In the genomic region with DNA sequence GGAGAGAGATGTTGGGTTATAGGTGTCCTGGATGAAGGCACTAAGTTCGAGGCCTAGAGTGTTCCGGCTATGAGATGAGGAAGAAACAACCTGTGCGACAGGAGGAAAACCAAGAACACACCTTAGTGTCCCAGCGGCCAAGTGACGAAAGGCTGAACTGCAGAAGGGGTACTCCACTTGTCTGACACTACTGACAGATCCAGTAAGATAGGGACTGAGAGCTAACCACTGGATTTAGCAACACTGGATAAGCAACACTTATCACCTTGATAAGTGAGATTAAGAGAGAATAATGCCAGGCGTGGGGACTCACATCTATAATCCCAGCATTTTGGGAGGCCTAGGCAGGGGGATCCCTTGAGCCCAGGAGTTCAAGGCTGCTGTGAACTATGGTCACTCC, we compare ENCODE assay signal across 22 cellular contexts.
"Had no signal": no experiment of that assay in that cellular context is flagged by ENCODE, and none has a peak within 500 bp of the region (broad histone marks: within the 10 kb centered on the region; RNA-seq: fewer than 3 reads in every experiment).

No MANE protein-coding gene starts in this region.

- DNase-seq: activated CD4-positive, alpha-beta T cell treated with anti-CD3 and anti-CD28 coated beads for 36 hours; activated CD4-positive, CD25-positive, alpha-beta regulatory T cell; activated naive CD4-positive, alpha-beta T cell; activated T-cell treated with anti-CD3 and anti-CD28 coated beads for 4 hours; activated T-cell treated with anti-CD3 and anti-CD28 coated beads, Interleukin-2, amount 50 U/mL, for 72 hours; central memory CD4-positive, alpha-beta T cell; dermis blood vessel endothelial cell; effector CD4-positive, alpha-beta T cell; esophagus squamous epithelium; left lung; lower lobe of right lung; mesenchymal stem cell; ovary; stimulated activated CD4-positive, alpha-beta T cell treated with anti-CD3 and anti-CD28 coated beads, Interleukin-15, amount 100 ng/mL, for 24 hours; stimulated activated CD4-positive, alpha-beta T cell treated with anti-CD3 and anti-CD28 coated beads, Interleukin-2, amount 100 ng/mL, for 24 hours; stimulated activated naive CD4-positive, alpha-beta T cell; transverse colon had no signal

- H3K4me1 ChIP-seq: breast epithelium had no signal

- H3K36me3 ChIP-seq: breast epithelium, ovary had no signal

- H3K4me3 ChIP-seq: breast epithelium, esophagus squamous epithelium, left lung, lower lobe of right lung, ovary, transverse colon had no signal

- H3K27me3 ChIP-seq: breast epithelium, esophagus squamous epithelium, left lung, ovary, transverse colon had no signal

- H3K9me3 Mint-ChIP-seq: activated naive CD4-positive, alpha-beta T cell treated with anti-CD3 and anti-CD28 coated beads, Interleukin-2, amount 50 U/mL, for 72 hours; activated T-cell treated with anti-CD3 and anti-CD28 coated beads, Interleukin-2, amount 50 U/mL, for 72 hours; nephron had no signal

- H3K9me3 ChIP-seq: breast epithelium, esophagus squamous epithelium, left lung, lower lobe of right lung, ovary, transverse colon had no signal

- H3K4me3 Mint-ChIP-seq: activated CD4-positive, alpha-beta T cell treated with anti-CD3 and anti-CD28 coated beads for 36 hours; activated T-cell treated with anti-CD3 and anti-CD28 coated beads, Interleukin-2, amount 50 U/mL, for 72 hours; nephron had no signal

- ATAC-seq: activated CD4-positive, alpha-beta T cell treated with anti-CD3 and anti-CD28 coated beads for 36 hours; activated naive CD4-positive, alpha-beta T cell treated with anti-CD3 and anti-CD28 coated beads, Interleukin-2, amount 50 U/mL, for 72 hours; activated T-cell treated with anti-CD3 and anti-CD28 coated beads, Interleukin-2, amount 50 U/mL, for 72 hours; left lung; lower lobe of right lung had no signal

- H3K27ac Mint-ChIP-seq: activated CD4-positive, alpha-beta T cell treated with anti-CD3 and anti-CD28 coated beads for 36 hours; activated naive CD4-positive, alpha-beta T cell treated with anti-CD3 and anti-CD28 coated beads, Interleukin-2, amount 50 U/mL, for 72 hours; activated T-cell treated with anti-CD3 and anti-CD28 coated beads, Interleukin-2, amount 50 U/mL, for 72 hours; nephron; progenitor cell of endocrine pancreas had no signal

- H3K27ac ChIP-seq: breast epithelium, epithelial cell of prostate, esophagus squamous epithelium, lower lobe of right lung, ovary had no signal

- H3K27me3 Mint-ChIP-seq: activated CD4-positive, alpha-beta T cell treated with anti-CD3 and anti-CD28 coated beads for 36 hours; progenitor cell of endocrine pancreas had no signal
